18 cellular contexts compared by ENCODE assay signal in the genomic region with DNA sequence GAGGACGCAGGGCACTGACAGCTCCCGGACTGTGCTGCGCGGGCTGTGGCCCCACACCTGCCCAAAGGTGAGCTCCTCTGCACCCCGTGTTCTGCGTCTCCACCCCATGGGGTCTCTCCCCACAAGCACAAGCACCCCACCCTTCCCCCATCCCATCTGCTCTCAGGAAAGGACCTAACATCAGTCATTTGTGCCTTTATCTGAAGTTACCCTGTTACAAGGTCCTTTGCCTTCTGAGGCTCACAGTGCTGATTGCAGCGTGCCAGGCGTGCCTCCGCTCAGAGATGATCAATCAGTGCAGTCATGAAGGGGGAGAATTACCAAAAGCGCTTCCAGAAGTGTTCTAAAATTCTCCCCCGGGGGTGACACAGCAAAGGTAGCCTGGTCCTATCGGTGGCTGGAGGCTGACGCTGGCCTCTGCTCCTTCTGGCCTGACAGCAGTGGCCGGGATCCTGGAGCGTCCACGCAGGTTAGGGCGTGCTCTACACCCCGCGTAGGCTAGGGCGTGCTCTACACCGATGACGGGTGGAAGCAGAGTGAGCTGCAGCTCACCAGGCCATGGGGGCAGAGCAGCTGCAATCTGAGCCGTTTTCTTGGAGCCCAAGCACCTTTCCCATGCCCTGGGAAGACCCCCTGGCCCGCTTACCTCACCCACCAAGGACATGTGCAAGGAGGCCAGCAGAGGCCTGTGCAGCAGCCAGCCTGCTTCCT.
A peak's percentile ranks its signal among the peaks of the same experiment; 100 is the strongest.
DNase-seq lines count a peak whose midpoint lies in the region; ATAC-seq and TF ChIP-seq lines count a peak whose summit lies in the region.
"Had no signal": no experiment of that assay in that cellular context is flagged by ENCODE, and none has a peak within 500 bp of the region (broad histone marks: within the 10 kb centered on the region; RNA-seq: fewer than 3 reads in every experiment).

No MANE protein-coding gene starts in this region.

- H3K36me3 Mint-ChIP-seq in CD4-positive, CD25-positive, alpha-beta regulatory T cell, result no peaks in the 10 kb centered on the region
- peaks cover 7% of the 10 kb centered on the region for H3K36me3 Mint-ChIP-seq in CD8-positive, alpha-beta T cell
- H3K36me3 Mint-ChIP-seq in activated naive CD4-positive, alpha-beta T cell treated with anti-CD3 and anti-CD28 coated beads, Interleukin-2, amount 50 U/mL, for 24 hours, result peaks cover 5% of the 10 kb centered on the region
- peaks cover 4 to 8% (median 7%) of the 10 kb centered on the region in 3 donors for H3K36me3 Mint-ChIP-seq in naive thymus-derived CD8-positive, alpha-beta T cell
- H3K36me3 Mint-ChIP-seq: memory B cell, type B pancreatic cell had no signal

- peak overlapping the region; percentile 27 for H3K27ac ChIP-seq in CD4-positive, CD25-positive, alpha-beta regulatory T cell (ENCODE audit: insufficient read depth, low read length, poor library complexity, severe bottlenecking)
- peak overlapping the region; percentile 60 for H3K27ac ChIP-seq in CD8-positive, alpha-beta T cell (ENCODE audit: low read depth, low read length)
- H3K27ac ChIP-seq: cardiac muscle cell, sigmoid colon had no signal

- TF ChIP-seq CTCF in CD8-positive, alpha-beta T cell (IDR thresholded peaks at IDR 0.05), result no peak

- H3K27me3 ChIP-seq in CD4-positive, CD25-positive, alpha-beta regulatory T cell (ENCODE audit: control insufficient read depth, insufficient read depth, low read length), result no peaks in the 10 kb centered on the region
- H3K27me3 ChIP-seq in CD8-positive, alpha-beta T cell (ENCODE audit: insufficient read depth, low read length), result no peaks in the 10 kb centered on the region
- H3K27me3 ChIP-seq: cardiac muscle cell, sigmoid colon had no signal

- POLR2A ChIA-PET in CD8-positive, alpha-beta T cell (lab: Charles Lee), result interaction anchor here (0.8 to 1.5 kb wide), 7 partner anchors 9 to 158 kb away, joined by 3 to 6 read pairs (median 3); a partner anchor contains a TSS
- POLR2A ChIA-PET in naive thymus-derived CD8-positive, alpha-beta T cell (lab: Charles Lee), result interaction anchor here (0.9 to 6.0 kb wide), 12 partner anchors 9 to 330 kb away, joined by 3 to 60 read pairs (median 6); a partner anchor contains a TSS

- H3K27ac Mint-ChIP-seq in CD4-positive, CD25-positive, alpha-beta regulatory T cell, result peak overlapping the region; percentile 67 to 89 (median 87)
- H3K27ac Mint-ChIP-seq in CD8-positive, alpha-beta T cell, result no peak overlapping the region
- peak overlapping the region; percentile 88 for H3K27ac Mint-ChIP-seq in activated naive CD4-positive, alpha-beta T cell treated with anti-CD3 and anti-CD28 coated beads, Interleukin-2, amount 50 U/mL, for 24 hours
- no peak overlapping the region for H3K27ac Mint-ChIP-seq in naive thymus-derived CD8-positive, alpha-beta T cell
- H3K27ac Mint-ChIP-seq: HFFc6, memory B cell, type B pancreatic cell had no signal

- H3K36me3 ChIP-seq in CD4-positive, CD25-positive, alpha-beta regulatory T cell (ENCODE audit: control insufficient read depth, insufficient read depth, low read length), result no peaks in the 10 kb centered on the region
- H3K36me3 ChIP-seq in CD8-positive, alpha-beta T cell (ENCODE audit: insufficient read depth, low read length), result no peaks in the 10 kb centered on the region
- H3K36me3 ChIP-seq: cardiac muscle cell, sigmoid colon had no signal

- peaks cover 24% of the 10 kb centered on the region for H3K4me1 ChIP-seq in CD4-positive, CD25-positive, alpha-beta regulatory T cell (ENCODE audit: control insufficient read depth, insufficient read depth, low read length, poor library complexity, severe bottlenecking)
- H3K4me1 ChIP-seq in CD8-positive, alpha-beta T cell (ENCODE audit: insufficient read depth, low read length), result peaks cover 95% of the 10 kb centered on the region
- H3K4me1 ChIP-seq: sigmoid colon had no signal

- no peaks in the 10 kb centered on the region for H3K27me3 Mint-ChIP-seq in CD4-positive, CD25-positive, alpha-beta regulatory T cell
- H3K27me3 Mint-ChIP-seq in CD8-positive, alpha-beta T cell (ENCODE audit: low read depth), result no peaks in the 10 kb centered on the region
- no peaks in the 10 kb centered on the region for H3K27me3 Mint-ChIP-seq in activated naive CD4-positive, alpha-beta T cell treated with anti-CD3 and anti-CD28 coated beads, Interleukin-2, amount 50 U/mL, for 24 hours
- H3K27me3 Mint-ChIP-seq in naive thymus-derived CD8-positive, alpha-beta T cell, result no peaks in the 10 kb centered on the region
- H3K27me3 Mint-ChIP-seq: memory B cell had no signal

- ATAC-seq in CD4-positive, CD25-positive, alpha-beta regulatory T cell (ENCODE audit: low read depth in 2 of 2), result no peak
- peak; percentile 41 for ATAC-seq in CD8-positive, alpha-beta T cell
- peak; percentile 34 to 39 for ATAC-seq in naive thymus-derived CD8-positive, alpha-beta T cell

- peaks cover 0 to 56% (median 19%) of the 10 kb centered on the region in 4 donors for H3K4me1 Mint-ChIP-seq in CD4-positive, CD25-positive, alpha-beta regulatory T cell
- H3K4me1 Mint-ChIP-seq in CD8-positive, alpha-beta T cell (ENCODE audit: low read depth), result peaks cover 61% of the 10 kb centered on the region
- H3K4me1 Mint-ChIP-seq in activated naive CD4-positive, alpha-beta T cell treated with anti-CD3 and anti-CD28 coated beads, Interleukin-2, amount 50 U/mL, for 24 hours, result peaks cover 54% of the 10 kb centered on the region
- peaks cover 21 to 58% (median 27%) of the 10 kb centered on the region in 4 donors for H3K4me1 Mint-ChIP-seq in naive thymus-derived CD8-positive, alpha-beta T cell

- H3K4me3 Mint-ChIP-seq in CD4-positive, CD25-positive, alpha-beta regulatory T cell, result peak overlapping the region in 1 of 4 donors; percentile 11
- H3K4me3 Mint-ChIP-seq in CD8-positive, alpha-beta T cell, result no peak overlapping the region
- no peak overlapping the region for H3K4me3 Mint-ChIP-seq in activated naive CD4-positive, alpha-beta T cell treated with anti-CD3 and anti-CD28 coated beads, Interleukin-2, amount 50 U/mL, for 24 hours
- H3K4me3 Mint-ChIP-seq in naive thymus-derived CD8-positive, alpha-beta T cell, result no peak overlapping the region
- H3K4me3 Mint-ChIP-seq: HFFc6, memory B cell, type B pancreatic cell had no signal

- H3K9me3 Mint-ChIP-seq in CD4-positive, CD25-positive, alpha-beta regulatory T cell, result peaks cover 0 to 3% (median 0%) of the 10 kb centered on the region in 7 donors
- peaks cover 3% of the 10 kb centered on the region for H3K9me3 Mint-ChIP-seq in CD8-positive, alpha-beta T cell
- no peaks in the 10 kb centered on the region for H3K9me3 Mint-ChIP-seq in activated naive CD4-positive, alpha-beta T cell treated with anti-CD3 and anti-CD28 coated beads, Interleukin-2, amount 50 U/mL, for 24 hours
- peaks cover 0 to 6% (median 0%) of the 10 kb centered on the region in 9 donors for H3K9me3 Mint-ChIP-seq in naive thymus-derived CD8-positive, alpha-beta T cell
- H3K9me3 Mint-ChIP-seq: memory B cell, type B pancreatic cell had no signal

- no peaks in the 10 kb centered on the region for H3K9me3 ChIP-seq in CD4-positive, CD25-positive, alpha-beta regulatory T cell (ENCODE audit: control insufficient read depth in 2 of 2, low read length in 2 of 2)
- H3K9me3 ChIP-seq in CD8-positive, alpha-beta T cell (ENCODE audit: low read length), result no peaks in the 10 kb centered on the region
- H3K9me3 ChIP-seq: sigmoid colon had no signal

- CTCF ChIA-PET in CD8-positive, alpha-beta T cell (lab: Charles Lee), result interaction anchor here (1.0 to 11.6 kb wide), 5 partner anchors 19 to 240 kb away, joined by 3 to 117 read pairs (median 5); no protein-coding TSS in a partner anchor

- intact Hi-C loops in CD8-positive, alpha-beta T cell (cut with DNase I, micrococcal nuclease), result loop anchor here in 1 of 2 experiments (1.0 to 2.0 kb wide), 2 partner anchors 20 to 29 kb away; no protein-coding TSS in a partner anchor

- DNase-seq in CD4-positive, CD25-positive, alpha-beta regulatory T cell, result no peak
- DNase-seq in CD8-positive, alpha-beta T cell, result peak in 2 of 7 experiments; percentile 40 to 66
- DNase-seq in naive thymus-derived CD8-positive, alpha-beta T cell, result peak in 6 of 10 donors; percentile 26 to 68 (median 59)
- DNase-seq in GM19238 (ENCODE audit: insufficient read length, low spot score) (no peak), midbrain (lab: John Stamatoyannopoulos, UW) (no peak), NCI-H774 (lab: John Stamatoyannopoulos, UW) (no peak)
- DNase-seq: DMS79 treated with DMSO at 0.1 percent for 48 hours, HFFc6, NCI-H1694 treated with DMSO at 0.1 percent for 48 hours, NCI-H510A, nucleus accumbens, SHP77 treated with DMSO at 0.1 percent for 48 hours, sigmoid colon, T-helper 2 cell had no signal

- no peak overlapping the region for H3K4me3 ChIP-seq in CD4-positive, CD25-positive, alpha-beta regulatory T cell (ENCODE audit: low read depth, low read length)
- peak overlapping the region; percentile 57 for H3K4me3 ChIP-seq in CD8-positive, alpha-beta T cell (ENCODE audit: low read depth, low read length)
- H3K4me3 ChIP-seq: cardiac muscle cell, sigmoid colon had no signal

Comparison
In these comparisons a context has a peak if more than half of its experiments do, and no peak if none do; other contexts are left out.
1. ATAC-seq: peak in CD8-positive, alpha-beta T cell (single experiment) and naive thymus-derived CD8-positive, alpha-beta T cell (2 of 2); none in CD4-positive, CD25-positive, alpha-beta regulatory T cell (0 of 2).
2. DNase-seq: peak in naive thymus-derived CD8-positive, alpha-beta T cell (6 of 10); none in CD4-positive, CD25-positive, alpha-beta regulatory T cell (0 of 3), GM19238 (single experiment), midbrain (single experiment) and NCI-H774 (single experiment).
3. H3K27ac Mint-ChIP-seq: peak in CD4-positive, CD25-positive, alpha-beta regulatory T cell (3 of 3) and activated naive CD4-positive, alpha-beta T cell treated with anti-CD3 and anti-CD28 coated beads, Interleukin-2, amount 50 U/mL, for 24 hours (single experiment); none in CD8-positive, alpha-beta T cell (single experiment) and naive thymus-derived CD8-positive, alpha-beta T cell (0 of 10).